8 cellular contexts compared by ENCODE assay signal in the genomic region with DNA sequence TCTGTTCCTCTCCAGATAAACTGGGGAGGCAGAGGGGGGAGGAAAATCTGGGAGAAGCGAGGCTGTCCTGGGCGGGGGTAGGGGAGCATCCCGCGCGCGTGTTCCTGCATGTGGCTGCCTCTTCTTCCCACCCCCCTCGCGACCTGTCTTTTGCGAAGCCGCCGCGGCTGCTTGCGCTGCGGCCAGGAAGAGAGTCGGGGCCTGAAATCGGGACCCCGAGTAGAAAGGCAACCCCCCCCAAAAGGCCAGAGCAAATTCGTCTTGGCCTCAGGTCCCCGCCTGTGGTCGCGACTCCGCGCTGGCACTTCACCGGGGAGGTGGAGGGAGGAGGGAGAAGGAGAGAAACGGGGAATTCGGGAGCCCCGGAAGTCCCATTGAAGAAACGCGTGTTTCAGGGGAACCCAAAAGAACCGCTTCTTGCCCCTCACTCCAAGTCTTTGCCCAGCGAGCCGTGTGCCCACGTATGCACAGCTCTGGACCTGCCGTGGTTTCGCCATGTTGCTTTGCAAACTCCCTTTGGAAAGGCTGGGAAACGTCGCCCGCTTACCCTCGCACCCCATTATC. TPM values are rescaled to one million over a fixed set of nuclear protein-coding genes. Genes with fewer than 3 reads are reported as not detected.
A peak's percentile ranks its signal among the peaks of the same experiment; 100 is the strongest.
DNase-seq lines count a peak whose midpoint lies in the region; ATAC-seq and TF ChIP-seq lines count a peak whose summit lies in the region.

No MANE protein-coding gene starts in this region.

- H3K4me1 ChIP-seq in mucosa of rectum (ENCODE audit: control insufficient read depth in 2 of 2, insufficient read depth in 2 of 2, low read length in 2 of 2), result peaks cover 50 to 62% of the 10 kb centered on the region in 2 donors
- H3K4me1 ChIP-seq in vagina, result peaks cover 73% of the 10 kb centered on the region

- peaks cover 10 to 22% of the 10 kb centered on the region in 2 donors for H3K36me3 ChIP-seq in mucosa of rectum (ENCODE audit: control insufficient read depth in 2 of 2, insufficient read depth in 2 of 2, low read length in 2 of 2)
- H3K36me3 ChIP-seq in vagina, result peaks cover 0 to 7% of the 10 kb centered on the region in 2 donors

- H3K4me1 Mint-ChIP-seq in Calu3 (ENCODE audit: low read depth, unreplicated experiment), result peaks cover 34% of the 10 kb centered on the region

- H3K27me3 Mint-ChIP-seq in Calu3 (ENCODE audit: unreplicated experiment), result peaks cover 97% of the 10 kb centered on the region

- no peaks in the 10 kb centered on the region for H3K9me3 ChIP-seq in mucosa of rectum (ENCODE audit: control insufficient read depth in 2 of 2, low read length in 2 of 2)
- no peaks in the 10 kb centered on the region for H3K9me3 ChIP-seq in vagina

- no peak for TF ChIP-seq POLR2A in vagina (IDR thresholded peaks at IDR 0.05)

- peaks cover 14% of the 10 kb centered on the region for H3K36me3 Mint-ChIP-seq in Calu3 (ENCODE audit: insufficient read depth, unreplicated experiment)

- intact Hi-C loops in Calu3 (cut with micrococcal nuclease; ENCODE audit: unreplicated experiment), result loop anchor here (10.0 kb wide), 1 partner anchor 130 kb away; no protein-coding TSS in a partner anchor
- intact Hi-C loops in vagina (cut with DNase I), result no loop called here

- peak overlapping the region; percentile 99 for H3K9ac ChIP-seq in mucosa of rectum (ENCODE audit: low read depth in 1 of 2, low read length in 2 of 2)

- no TSS peak for BruUV-seq in Calu3 (replicated peaks; lab: Mats Ljungman, UMichigan)

- DNase-seq in Calu3 (no peak), RPMI8226 (peak; percentile 39), coronary artery (ENCODE audit: low spot score) (no peak), vagina (ENCODE audit: extremely low spot score in 2 of 2) (peak in 1 of 2 donors; percentile 89)

- CTCF ChIA-PET in Calu3 (lab: Charles Lee), result interaction anchor here (0.6 kb wide), 1 partner anchor 43 kb away, joined by 3 read pairs; no protein-coding TSS in a partner anchor

- H3K4me3 ChIP-seq in coronary artery (peak overlapping the region; percentile 96), mucosa of rectum (ENCODE audit: low read length in 2 of 2) (peak overlapping the region; percentile 93 to 96), vagina (peak overlapping the region; percentile 50 to 80)

- no peak overlapping the region for H3K27ac Mint-ChIP-seq in Calu3 (ENCODE audit: unreplicated experiment)

- TF ChIP-seq CTCF in Calu3 (IDR thresholded peaks at IDR 0.05; ENCODE audit: unreplicated experiment) (no peak), coronary artery (IDR thresholded peaks at IDR 0.05) (no peak), vagina (IDR thresholded peaks at IDR 0.05) (no peak)

- H3K27ac ChIP-seq in coronary artery, result peak overlapping the region; percentile 96 to 97
- peak overlapping the region; percentile 88 to 94 for H3K27ac ChIP-seq in mucosa of rectum (ENCODE audit: low read depth in 2 of 2, low read length in 2 of 2)
- peak overlapping the region; percentile 97 for H3K27ac ChIP-seq in vagina

- ATAC-seq in GM18520 (IDR thresholded peaks at IDR 0.05; ENCODE audit: unreplicated experiment) (no peak), HG03108 (IDR thresholded peaks at IDR 0.05; ENCODE audit: unreplicated experiment) (no peak), HG03457 (IDR thresholded peaks at IDR 0.05; ENCODE audit: unreplicated experiment) (no peak)

- H3K27me3 ChIP-seq in mucosa of rectum (ENCODE audit: control insufficient read depth in 2 of 2, insufficient read depth in 2 of 2, low read length in 2 of 2) (no peaks in the 10 kb centered on the region), vagina (no peaks in the 10 kb centered on the region)

- H3K4me3 Mint-ChIP-seq in Calu3 (ENCODE audit: low read depth, unreplicated experiment), result peak overlapping the region; percentile 83

- H3K9me3 Mint-ChIP-seq in Calu3 (ENCODE audit: low read depth, unreplicated experiment), result no peaks in the 10 kb centered on the region

RNA-seq across cellular contexts. Expression of a gene that starts 0.9 kb away (rescaled TPM):
- 0.07 and 0.17 TPM in 2 replicates for total RNA-seq in Calu3 (2022)
- total RNA-seq in vagina, result 57.5 TPM

RNA-seq across cellular contexts. Expression of a gene that starts 46.5 kb away (rescaled TPM):
- total RNA-seq in Calu3 (2022) (15.9 and 17.3 TPM in 2 replicates), vagina (0.98 TPM)

Comparison
In these comparisons a context has a peak if more than half of its experiments do, and no peak if none do; other contexts are left out.
1. RNA of a gene that starts 0.9 kb away (total RNA-seq): 57.5 TPM in vagina (single experiment); 0.07 to 0.17 TPM in Calu3; every median in the first group is over 10 times any median in the second.
2. Peak in every context shown above with its lines, with median percentiles within 50 percentile points of each other: H3K27ac ChIP-seq and H3K4me3 ChIP-seq.